Comparison of ENCODE assay signal across 9 cellular contexts in the genomic region with DNA sequence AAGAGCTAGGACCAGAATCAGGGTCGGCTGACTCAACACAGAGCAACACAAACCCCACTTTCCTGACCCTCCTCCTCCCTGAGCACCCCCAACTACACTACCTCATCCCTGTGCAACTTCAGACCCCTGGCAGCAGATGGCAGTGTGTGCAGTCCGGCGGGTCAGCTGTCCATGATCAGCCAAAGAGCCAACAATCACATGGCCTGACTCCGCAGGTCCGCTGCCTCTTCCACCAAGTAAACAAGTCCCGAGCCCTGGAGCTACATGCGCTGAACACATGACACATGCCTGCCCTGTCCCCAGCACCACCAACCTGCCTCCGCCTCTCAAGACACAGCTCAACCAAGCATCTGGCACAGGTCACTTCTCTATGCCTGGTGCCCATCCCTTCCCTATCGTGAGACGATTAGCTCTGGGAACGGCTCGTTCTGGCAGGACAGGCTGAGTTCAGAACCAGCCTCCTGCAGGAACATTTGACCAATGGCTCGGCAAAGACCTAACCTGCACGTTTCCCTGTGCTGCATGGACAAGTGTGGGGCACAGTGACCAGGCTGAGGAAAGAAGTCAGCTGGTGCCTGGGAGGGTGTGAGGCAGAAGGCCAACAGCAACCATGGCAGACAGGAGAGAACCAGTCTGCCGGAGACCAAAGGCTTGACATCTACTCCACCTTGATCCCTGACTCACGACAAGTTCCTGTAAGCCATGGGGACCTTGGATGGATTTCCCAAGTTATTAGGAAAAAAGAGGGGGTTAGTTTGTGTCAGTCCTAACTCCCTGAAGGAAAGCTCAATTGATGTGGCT.
A peak's percentile ranks its signal among the peaks of the same experiment; 100 is the strongest.
DNase-seq lines count a peak whose midpoint lies in the region; ATAC-seq, FAIRE-seq and TF ChIP-seq lines count a peak whose summit lies in the region.
"Had no signal": no experiment of that assay in that cellular context is flagged by ENCODE, and none has a peak within 500 bp of the region (broad histone marks: within the 10 kb centered on the region; RNA-seq: fewer than 3 reads in every experiment).

No MANE protein-coding gene starts in this region.

- peak overlapping the region; percentile 74 for H3K27ac Mint-ChIP-seq in activated CD4-positive, alpha-beta memory T cell treated with anti-CD3 and anti-CD28 coated beads for 36 hours

- H3K4me3 ChIP-seq in A549 (no peak overlapping the region), psoas muscle (peak overlapping the region; percentile 51)

- no peak for FAIRE-seq in A549 (lab: Jason Lieb, UNC)
- FAIRE-seq: colon had no signal

- peaks cover 0 to 95% of the 10 kb centered on the region in 2 donors for H3K36me3 ChIP-seq in psoas muscle (ENCODE audit: insufficient read depth in 1 of 2, low read depth in 1 of 2)

- peaks cover 86% of the 10 kb centered on the region for H3K4me1 Mint-ChIP-seq in activated CD4-positive, alpha-beta memory T cell treated with anti-CD3 and anti-CD28 coated beads for 36 hours (ENCODE audit: low read depth)

- peak in 1 of 2 experiments; percentile 46; a peak in 3 of 5 replicates for TF ChIP-seq RAD21 in A549 (conservative IDR thresholded peaks at IDR 0.05 in 1 of 2, IDR thresholded peaks at IDR 0.05 in 1 of 2)

- CTCF ChIA-PET in A549 (lab: Yijun Ruan, JAX): interaction anchor here (0.7 to 2.7 kb wide), 16 partner anchors 8 to 152 kb away, joined by 3 to 32 read pairs (median 3); no protein-coding TSS in a partner anchor
- CTCF ChIA-PET in activated CD4-positive, alpha-beta memory T cell treated with anti-CD3 and anti-CD28 coated beads for 36 hours (lab: Charles Lee): interaction anchor here (0.8 to 3.2 kb wide), 9 partner anchors 11 to 151 kb away, joined by 3 to 23 read pairs (median 13); no protein-coding TSS in a partner anchor

- H3K4me3 Mint-ChIP-seq in activated CD4-positive, alpha-beta memory T cell treated with anti-CD3 and anti-CD28 coated beads for 36 hours: no peak overlapping the region

- H3K9me3 Mint-ChIP-seq in activated CD4-positive, alpha-beta memory T cell treated with anti-CD3 and anti-CD28 coated beads for 36 hours: no peaks in the 10 kb centered on the region

- intact Hi-C loops in activated CD4-positive, alpha-beta memory T cell treated with anti-CD3 and anti-CD28 coated beads for 36 hours (cut with micrococcal nuclease): no loop called here
- intact Hi-C loops in Right ventricle myocardium superior (cut with DNase I): no loop called here
- intact Hi-C loops in psoas muscle (cut with DNase I): no loop called here

- H3K36me3 Mint-ChIP-seq in activated CD4-positive, alpha-beta memory T cell treated with anti-CD3 and anti-CD28 coated beads for 36 hours: peaks cover 71% of the 10 kb centered on the region

- ATAC-seq in A549 (peak; percentile 72 to 90), Right ventricle myocardium superior (ENCODE audit: poor library complexity) (peak; percentile 42), psoas muscle (peak; percentile 72 to 75 (median 74)), GM21423 (IDR thresholded peaks at IDR 0.05; ENCODE audit: unreplicated experiment) (no peak), GM19467 (IDR thresholded peaks at IDR 0.05; ENCODE audit: unreplicated experiment) (no peak)

- H3K27me3 ChIP-seq in psoas muscle (ENCODE audit: insufficient read depth in 3 of 3, low read length in 2 of 3): no peaks in the 10 kb centered on the region

- POLR2A ChIA-PET in A549 (lab: Yijun Ruan, JAX): interaction anchor here (0.8 kb wide), 1 partner anchor 10 kb away, joined by 3 read pairs; no protein-coding TSS in a partner anchor
- POLR2A ChIA-PET in activated CD4-positive, alpha-beta memory T cell treated with anti-CD3 and anti-CD28 coated beads for 36 hours (lab: Charles Lee): interaction anchor here (2.0 kb wide), 1 partner anchor 12 kb away, joined by 5 read pairs; no protein-coding TSS in a partner anchor

- no peak for TF ChIP-seq POLR2A in A549 (IDR thresholded peaks at IDR 0.05; ENCODE audit: low read length)

- DNase-seq in A549 (ENCODE audit: low read depth in 1 of 2, low spot score in 1 of 2) (peak; percentile 60 to 73), GM13977 (ENCODE audit: low spot score) (peak; percentile 57), Right ventricle myocardium superior (peak; percentile 80), psoas muscle (peak; percentile 79 to 94), kidney glomerular epithelial cell (lab: John Stamatoyannopoulos, UW) (no peak)
- no peak for DNase-seq in activated CD4-positive, alpha-beta memory T cell treated with anti-CD3 and anti-CD28 coated beads for 36 hours

- no peaks in the 10 kb centered on the region for H3K27me3 Mint-ChIP-seq in activated CD4-positive, alpha-beta memory T cell treated with anti-CD3 and anti-CD28 coated beads for 36 hours

- H3K4me2 ChIP-seq in A549: no peak overlapping the region

- in situ Hi-C loops in GM13977 (cut with MboI; ENCODE audit: low pct_unique_long_range_greater_than_20kb, low sequenced_read_pairs, unreplicated experiment): no loop called here

- WGBS in A549 (ENCODE audit: missing lambda C conversion rate): 83% methylated on average over 16 of the region's 16 CpGs
- 23 to 63% (median 25%) methylated on average over 16 of the region's 16 CpGs for WGBS in psoas muscle, 3 donors

- H3K9me3 ChIP-seq in A549 (no peaks in the 10 kb centered on the region), psoas muscle (no peaks in the 10 kb centered on the region)

- no peak overlapping the region for H3K27ac ChIP-seq in A549
- H3K27ac ChIP-seq in psoas muscle: peak overlapping the region; percentile 95

- peaks cover 18% of the 10 kb centered on the region for H3K4me1 ChIP-seq in A549
- H3K4me1 ChIP-seq in psoas muscle: peaks cover 96% of the 10 kb centered on the region

- no peak for TF ChIP-seq EP300 in A549 (IDR thresholded peaks at IDR 0.05)

- TF ChIP-seq CTCF in A549 (IDR thresholded peaks at IDR 0.05): peak; percentile 38
- TF ChIP-seq CTCF in GM13977 (IDR thresholded peaks at IDR 0.05; ENCODE audit: extremely low read depth, insufficient read depth, missing control alignments): peak; percentile 55
- TF ChIP-seq CTCF in psoas muscle (IDR thresholded peaks at IDR 0.05): peak; percentile 56

TF ChIP-seq in A549, 52 proteins besides CTCF, POLR2A, EP300 and RAD21:
- TF ChIP-seq POLR2AphosphoS2 (conservative IDR thresholded peaks at IDR 0.05; ENCODE audit: low read length) (no peak), TP53 (CRISPR knock-in tag; IDR thresholded peaks at IDR 0.05) (no peak), SMC3 (IDR thresholded peaks at IDR 0.05) (peak; percentile 32; the same call in 1 of the 3 replicates)
- TF ChIP-seq, protein P1, sequence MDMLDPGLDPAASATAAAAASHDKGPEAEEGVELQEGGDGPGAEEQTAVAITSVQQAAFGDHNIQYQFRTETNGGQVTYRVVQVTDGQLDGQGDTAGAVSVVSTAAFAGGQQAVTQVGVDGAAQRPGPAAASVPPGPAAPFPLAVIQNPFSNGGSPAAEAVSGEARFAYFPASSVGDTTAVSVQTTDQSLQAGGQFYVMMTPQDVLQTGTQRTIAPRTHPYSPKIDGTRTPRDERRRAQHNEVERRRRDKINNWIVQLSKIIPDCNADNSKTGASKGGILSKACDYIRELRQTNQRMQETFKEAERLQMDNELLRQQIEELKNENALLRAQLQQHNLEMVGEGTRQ (IDR thresholded peaks at IDR 0.05): peak; percentile 51
TF ChIP-seq in A549: peak in this region for 2.

Comparison
In these comparisons a context has a peak if more than half of its experiments do, and no peak if none do; other contexts are left out.
1. ATAC-seq: peak in A549 (2 of 2), Right ventricle myocardium superior (single experiment) and psoas muscle (4 of 4); none in GM21423 (single experiment) and GM19467 (single experiment).
2. DNase-seq: peak in A549 (2 of 2), GM13977 (single experiment), Right ventricle myocardium superior (single experiment) and psoas muscle (2 of 2); none in activated CD4-positive, alpha-beta memory T cell treated with anti-CD3 and anti-CD28 coated beads for 36 hours (single experiment) and kidney glomerular epithelial cell (single experiment).
3. Peak in every context shown above with its lines, with median percentiles within 50 percentile points of each other: CTCF ChIP-seq.